30 cellular contexts compared by ENCODE assay signal in the genomic region with DNA sequence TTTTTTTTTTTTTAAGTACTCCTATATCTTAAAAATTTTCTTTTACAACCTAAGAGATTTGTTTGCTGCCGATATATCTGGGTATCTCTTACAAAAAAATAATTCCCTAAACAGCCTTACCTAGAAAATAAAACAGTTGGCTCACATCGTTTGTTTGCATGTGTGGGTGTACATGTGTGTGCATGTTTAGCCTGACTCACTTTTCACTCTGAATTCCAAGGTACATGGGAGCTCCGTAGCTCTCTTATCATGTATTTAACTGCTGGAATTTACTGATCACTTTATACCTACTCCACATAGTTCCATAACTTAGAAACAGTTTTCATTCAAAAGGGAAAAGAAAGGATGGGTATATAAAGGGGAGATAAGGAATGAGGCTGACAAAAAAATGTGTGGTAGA.
"Had no signal": no experiment of that assay in that cellular context is flagged by ENCODE, and none has a peak within 500 bp of the region (broad histone marks: within the 10 kb centered on the region; RNA-seq: fewer than 3 reads in every experiment).

No MANE protein-coding gene starts in this region.

- ATAC-seq: left colon; left lung; lower lobe of right lung; naive thymus-derived CD4-positive, alpha-beta T cell; natural killer cell treated with Interleukin-12 subunit alpha and Interleukin-12 subunit beta and Interleukin-15 and Interleukin-18, amount 100 ng/mL, for 72 hours; pancreas; right cardiac atrium; sciatic nerve; upper lobe of right lung had no signal

- DNase-seq: hypothalamus; immature natural killer cell; kidney; left colon; left lung; lower lobe of right lung; mesendoderm; naive thymus-derived CD4-positive, alpha-beta T cell; pancreas; posterior cingulate gyrus; retina; right cardiac atrium; stimulated activated CD4-positive, alpha-beta T cell treated with anti-CD3 and anti-CD28 coated beads, Interleukin-12 subunit alpha, Interleukin-12 subunit beta, amount 100 ng/mL, for 4 hours; stimulated activated CD4-positive, alpha-beta T cell treated with anti-CD3 and anti-CD28 coated beads, Interleukin-15, amount 100 ng/mL, for 24 hours; stimulated activated CD4-positive, alpha-beta T cell treated with anti-CD3 and anti-CD28 coated beads, Interleukin-2, amount 100 ng/mL, for 24 hours; stimulated activated CD4-positive, alpha-beta T cell treated with anti-CD3 and anti-CD28 coated beads, Interleukin-4, amount 100 ng/mL, for 1 hour; stimulated activated naive CD4-positive, alpha-beta T cell; tibial artery; trophoblast cell; upper lobe of right lung had no signal

- H3K4me3 Mint-ChIP-seq: immature natural killer cell; mesothelial cell of epicardium; naive thymus-derived CD4-positive, alpha-beta T cell; natural killer cell treated with Interleukin-12 subunit alpha and Interleukin-12 subunit beta and Interleukin-15 and Interleukin-18, amount 100 ng/mL, for 72 hours; stimulated activated naive CD8-positive, alpha-beta T cell treated with anti-CD3 and anti-CD28 coated beads, Interleukin-15, Interleukin-2, amounts not matched to agents 100 ng/mL and 50 ng/mL, for 24 hours had no signal

- H3K36me3 ChIP-seq: left lung, lower lobe of right lung, pancreas, prostate gland, suprapubic skin, thoracic aorta, tibial artery, upper lobe of right lung had no signal

- H3K4me1 ChIP-seq: left lung, lower lobe of right lung, pancreas, prostate gland, suprapubic skin, tibial artery, upper lobe of right lung had no signal

- H3K4me1 Mint-ChIP-seq: immature natural killer cell; naive thymus-derived CD4-positive, alpha-beta T cell had no signal

- H3K27me3 ChIP-seq: left lung, pancreas, suprapubic skin, tibial artery, upper lobe of right lung had no signal

- H3K36me3 Mint-ChIP-seq: immature natural killer cell; naive thymus-derived CD4-positive, alpha-beta T cell; natural killer cell treated with Interleukin-12 subunit alpha and Interleukin-12 subunit beta and Interleukin-15 and Interleukin-18, amount 100 ng/mL, for 72 hours had no signal

- H3K4me3 ChIP-seq: left lung, lower lobe of right lung, pancreas, prostate gland, skin epidermis, suprapubic skin, thoracic aorta, tibial artery, upper lobe of right lung had no signal

- FAIRE-seq: islet of Langerhans, pancreas, urothelium cell line had no signal

- H3K27ac Mint-ChIP-seq: immature natural killer cell; naive thymus-derived CD4-positive, alpha-beta T cell; natural killer cell treated with Interleukin-12 subunit alpha and Interleukin-12 subunit beta and Interleukin-15 and Interleukin-18, amount 100 ng/mL, for 72 hours; stimulated activated naive CD8-positive, alpha-beta T cell treated with anti-CD3 and anti-CD28 coated beads, Interleukin-15, Interleukin-2, amounts not matched to agents 100 ng/mL and 50 ng/mL, for 24 hours had no signal

- H3K9me3 ChIP-seq: lower lobe of right lung, pancreas, prostate gland, suprapubic skin, thoracic aorta, tibial artery, upper lobe of right lung had no signal

- H3K27ac ChIP-seq: left lung, lower lobe of right lung, pancreas, prostate gland, skin epidermis, suprapubic skin, thoracic aorta, tibial artery, upper lobe of right lung had no signal

- H3K27me3 Mint-ChIP-seq: natural killer cell treated with Interleukin-12 subunit alpha and Interleukin-12 subunit beta and Interleukin-15 and Interleukin-18, amount 100 ng/mL, for 72 hours had no signal
